ENCODE assay signal across 20 cellular contexts in the genomic region with DNA sequence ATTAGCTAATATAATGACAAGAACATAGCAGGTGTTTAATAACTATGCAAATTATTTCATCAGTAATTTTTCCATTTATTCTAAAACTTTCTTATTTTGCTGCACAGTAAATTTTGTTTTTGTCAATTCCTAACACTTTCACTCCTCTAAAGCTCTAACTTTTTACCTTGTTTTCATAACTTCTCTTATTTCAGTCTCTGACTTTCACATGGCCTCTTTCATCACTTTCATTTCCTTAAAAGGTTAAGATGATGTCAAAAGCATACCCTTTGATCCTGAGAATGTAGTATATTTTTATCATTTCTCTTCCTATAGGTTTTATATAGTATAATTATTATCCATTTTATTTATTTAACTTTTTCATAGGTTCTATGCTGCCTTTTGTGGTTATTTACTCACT.
DNase-seq lines count a peak whose midpoint lies in the region; ATAC-seq and TF ChIP-seq lines count a peak whose summit lies in the region.
"Had no signal": no experiment of that assay in that cellular context is flagged by ENCODE, and none has a peak within 500 bp of the region (broad histone marks: within the 10 kb centered on the region; RNA-seq: fewer than 3 reads in every experiment).

No MANE protein-coding gene starts in this region.

- no peak overlapping the region for H3K4me3 Mint-ChIP-seq in endothelial cell (ENCODE audit: unreplicated experiment)
- H3K4me3 Mint-ChIP-seq in stimulated activated naive B cell treated with anti-CD40 and anti-IgM and Interleukin-4, amounts not matched to agents 10 μg/mL and 1 μg/mL and 100 μg/mL, for 72 hours = no peak overlapping the region
- H3K4me3 Mint-ChIP-seq: activated naive CD4-positive, alpha-beta T cell treated with anti-CD3 and anti-CD28 coated beads, Interleukin-2, amount 10 ng/mL, durations not matched to agents 7 days and 5 days; B cell; nephron had no signal

- no peaks in the 10 kb centered on the region for H3K4me1 ChIP-seq in SJCRH30
- H3K4me1 ChIP-seq: ascending aorta, psoas muscle, spleen had no signal

- intact Hi-C loops in posterior cingulate gyrus (cut with DNase I) = no loop called here

- H3K27ac Mint-ChIP-seq in endothelial cell (ENCODE audit: unreplicated experiment) = no peak overlapping the region
- H3K27ac Mint-ChIP-seq in stimulated activated naive B cell treated with anti-CD40 and anti-IgM and Interleukin-4, amounts not matched to agents 10 μg/mL and 1 μg/mL and 100 μg/mL, for 72 hours = no peak overlapping the region
- H3K27ac Mint-ChIP-seq: activated naive CD4-positive, alpha-beta T cell treated with anti-CD3 and anti-CD28 coated beads, Interleukin-2, amount 10 ng/mL, durations not matched to agents 7 days and 5 days; B cell; nephron had no signal

- H3K27ac ChIP-seq in SJCRH30 = no peak overlapping the region
- H3K27ac ChIP-seq: ascending aorta, GM23248, psoas muscle, spleen had no signal

- no peaks in the 10 kb centered on the region for H3K36me3 Mint-ChIP-seq in endothelial cell (ENCODE audit: low read depth, unreplicated experiment)
- no peaks in the 10 kb centered on the region for H3K36me3 Mint-ChIP-seq in stimulated activated naive B cell treated with anti-CD40 and anti-IgM and Interleukin-4, amounts not matched to agents 10 μg/mL and 1 μg/mL and 100 μg/mL, for 72 hours
- H3K36me3 Mint-ChIP-seq: activated naive CD4-positive, alpha-beta T cell treated with anti-CD3 and anti-CD28 coated beads, Interleukin-2, amount 10 ng/mL, durations not matched to agents 7 days and 5 days had no signal

- peaks cover 4% of the 10 kb centered on the region for H3K27me3 Mint-ChIP-seq in endothelial cell (ENCODE audit: unreplicated experiment)
- no peaks in the 10 kb centered on the region for H3K27me3 Mint-ChIP-seq in stimulated activated naive B cell treated with anti-CD40 and anti-IgM and Interleukin-4, amounts not matched to agents 10 μg/mL and 1 μg/mL and 100 μg/mL, for 72 hours
- H3K27me3 Mint-ChIP-seq: activated naive CD4-positive, alpha-beta T cell treated with anti-CD3 and anti-CD28 coated beads, Interleukin-2, amount 10 ng/mL, durations not matched to agents 7 days and 5 days; B cell had no signal

- no peak overlapping the region for H3K4me3 ChIP-seq in SJCRH30
- H3K4me3 ChIP-seq: ascending aorta, GM23248, psoas muscle, spleen had no signal

- no peaks in the 10 kb centered on the region for H3K36me3 ChIP-seq in SJCRH30
- H3K36me3 ChIP-seq: ascending aorta, spleen had no signal

- no peaks in the 10 kb centered on the region for H3K4me1 Mint-ChIP-seq in endothelial cell (ENCODE audit: unreplicated experiment)
- no peaks in the 10 kb centered on the region for H3K4me1 Mint-ChIP-seq in stimulated activated naive B cell treated with anti-CD40 and anti-IgM and Interleukin-4, amounts not matched to agents 10 μg/mL and 1 μg/mL and 100 μg/mL, for 72 hours
- H3K4me1 Mint-ChIP-seq: activated naive CD4-positive, alpha-beta T cell treated with anti-CD3 and anti-CD28 coated beads, Interleukin-2, amount 10 ng/mL, durations not matched to agents 7 days and 5 days; B cell; nephron had no signal

- H3K27me3 ChIP-seq in SJCRH30 = no peaks in the 10 kb centered on the region
- H3K27me3 ChIP-seq: ascending aorta, spleen had no signal

- no peak for TF ChIP-seq CTCF in endothelial cell (IDR thresholded peaks at IDR 0.05; ENCODE audit: unreplicated experiment)

- DNase-seq in NOMO-1 treated with DMSO at 0.1 percent for 48 hours (lab: John Stamatoyannopoulos, UW; ENCODE audit: unreplicated experiment) (peak; percentile 87), SJCRH30 (no peak), posterior cingulate gyrus (no peak), endothelial cell (ENCODE audit: low spot score) (no peak)
- DNase-seq in stimulated activated naive B cell treated with anti-CD40 and anti-IgM and Interleukin-4, amounts not matched to agents 10 μg/mL and 1 μg/mL and 100 μg/mL, for 72 hours = no peak
- DNase-seq: activated CD4-positive, alpha-beta T cell treated with anti-CD3 and anti-CD28 coated beads, Interleukin-2, amount 50 U/mL, for 4 hours; activated naive CD4-positive, alpha-beta T cell treated with anti-CD3 and anti-CD28 coated beads, Interleukin-2, amount 10 ng/mL, durations not matched to agents 7 days and 5 days; Calu3; GM23248; hippocampal formation; kidney; NCI-H2029 treated with DMSO at 0.1 percent for 48 hours; psoas muscle; spleen had no signal

- H3K9me3 Mint-ChIP-seq in endothelial cell (ENCODE audit: unreplicated experiment) = no peaks in the 10 kb centered on the region
- H3K9me3 Mint-ChIP-seq in stimulated activated naive B cell treated with anti-CD40 and anti-IgM and Interleukin-4, amounts not matched to agents 10 μg/mL and 1 μg/mL and 100 μg/mL, for 72 hours = peaks cover 0 to 7% of the 10 kb centered on the region in 2 donors

- H3K9me3 ChIP-seq in SJCRH30 (replicated peaks) = no peaks in the 10 kb centered on the region; the same call in 1 of the 2 replicates
- H3K9me3 ChIP-seq: ascending aorta had no signal

- peak; percentile 65 for ATAC-seq in GM19463 (IDR thresholded peaks at IDR 0.05; ENCODE audit: unreplicated experiment)
- ATAC-seq in HG03135 (IDR thresholded peaks at IDR 0.05; ENCODE audit: unreplicated experiment) = peak; percentile 60
- ATAC-seq in stimulated activated naive B cell treated with anti-CD40 and anti-IgM and Interleukin-4, amounts not matched to agents 10 μg/mL and 1 μg/mL and 100 μg/mL, for 72 hours (replicated peaks) = no peak
- ATAC-seq: psoas muscle, SK-N-SH treated with all-trans-retinoic acid at 6 μM for 48 hours had no signal

Comparison
In these comparisons a context has a peak if more than half of its experiments do, and no peak if none do; other contexts are left out.
1. ATAC-seq: peak in GM19463 (single experiment) and HG03135 (single experiment); none in stimulated activated naive B cell treated with anti-CD40 and anti-IgM and Interleukin-4, amounts not matched to agents 10 μg/mL and 1 μg/mL and 100 μg/mL, for 72 hours (0 of 2).